ENCODE assay signal across 23 cellular contexts in genomic region chr17:65967372-65967771, GRCh38.
"Had no signal": no experiment of that assay in that cellular context is flagged by ENCODE, and none has a peak within 500 bp of the region (broad histone marks: within the 10 kb centered on the region; RNA-seq: fewer than 3 reads in every experiment).

No MANE protein-coding gene starts in this region.

- ATAC-seq: natural killer cell; right cardiac atrium; stimulated activated effector memory CD8-positive, alpha-beta T cell treated with anti-CD3 and anti-CD28 coated beads, Interleukin-12 subunit alpha, Interleukin-12 subunit beta, amount 100 ng/mL, for 72 hours; upper lobe of right lung had no signal

- H3K27me3 ChIP-seq: hepatocyte, ovary, sigmoid colon, spleen, suprapubic skin, tibial artery, upper lobe of right lung had no signal

- H3K4me3 ChIP-seq: hepatocyte, left ventricle myocardium inferior, lung, ovary, prostate gland, sigmoid colon, spleen, suprapubic skin, thoracic aorta, tibial artery, upper lobe of right lung had no signal

- H3K79me2 ChIP-seq: hepatocyte had no signal

- H3K4me1 ChIP-seq: left ventricle myocardium inferior, prostate gland, sigmoid colon, spleen, suprapubic skin, tibial artery, upper lobe of right lung had no signal

- H2AFZ ChIP-seq: hepatocyte had no signal

- H3K4me2 ChIP-seq: hepatocyte had no signal

- H3K27ac ChIP-seq: left ventricle myocardium inferior, ovary, prostate gland, sigmoid colon, spleen, suprapubic skin, thoracic aorta, tibial artery, upper lobe of right lung had no signal

- H3K9me3 ChIP-seq: left ventricle myocardium inferior, ovary, prostate gland, suprapubic skin, thoracic aorta, tibial artery, upper lobe of right lung had no signal

- H3K36me3 ChIP-seq: ovary, prostate gland, sigmoid colon, spleen, suprapubic skin, thoracic aorta, tibial artery, upper lobe of right lung had no signal

- FAIRE-seq: small intestine had no signal

- DNase-seq: islet precursor cell; left ventricle myocardium inferior; mesendoderm; naive B cell; natural killer cell; ovary; posterior cingulate gyrus; retina; right cardiac atrium; sigmoid colon; small intestine; spleen; stimulated activated CD4-positive, alpha-beta T cell treated with anti-CD3 and anti-CD28 coated beads, Interleukin-4, amount 100 ng/mL, for 24 hours; stimulated activated naive CD4-positive, alpha-beta T cell; tibial artery; trophoblast cell; upper lobe of right lung had no signal
